ENCODE assay signal across 22 cellular contexts in genomic region chr15:52855157-52855556, GRCh38.
DNase-seq lines count a peak whose midpoint lies in the region; TF ChIP-seq lines count a peak whose summit lies in the region.
"Had no signal": no experiment of that assay in that cellular context is flagged by ENCODE, and none has a peak within 500 bp of the region (broad histone marks: within the 10 kb centered on the region; RNA-seq: fewer than 3 reads in every experiment).

No MANE protein-coding gene starts in this region.

- peak; percentile 97 for TF ChIP-seq EP300 in neural cell (conservative IDR thresholded peaks at IDR 0.05; ENCODE audit: poor library complexity, severe bottlenecking)

- H3K36me3 ChIP-seq in endodermal cell (ENCODE audit: control insufficient read depth, insufficient read depth, low read length) (no peaks in the 10 kb centered on the region), neural cell (ENCODE audit: insufficient read depth, low read length) (no peaks in the 10 kb centered on the region)
- H3K36me3 ChIP-seq: BE2C, BLaER1 had no signal

- H3K9me3 ChIP-seq in endodermal cell (ENCODE audit: control insufficient read depth, low read length) (no peaks in the 10 kb centered on the region), neural cell (ENCODE audit: low read length) (no peaks in the 10 kb centered on the region)
- H3K9me3 ChIP-seq: BE2C, BLaER1 had no signal

- no peaks in the 10 kb centered on the region for H3K27me3 ChIP-seq in endodermal cell (ENCODE audit: control insufficient read depth, insufficient read depth, low read length, poor library complexity, severe bottlenecking)
- no peaks in the 10 kb centered on the region for H3K27me3 ChIP-seq in neural cell (ENCODE audit: insufficient read depth, low read depth, low read length)
- H3K27me3 ChIP-seq: BLaER1 had no signal

- H3K4me2 ChIP-seq in neural cell (ENCODE audit: low read length): no peak overlapping the region
- H3K4me2 ChIP-seq: BLaER1 had no signal

- no peak overlapping the region for H2AFZ ChIP-seq in neural cell (ENCODE audit: low read depth, low read length)

- WGBS in endodermal cell (ENCODE audit: insufficient coverage in 1 of 2, insufficient read length in 1 of 2), 2 experiments: 88 to 92% methylated on average over 3 of the region's 3 CpGs

- no peaks in the 10 kb centered on the region for H3K4me1 ChIP-seq in endodermal cell (ENCODE audit: control insufficient read depth, insufficient read depth, low read length)
- H3K4me1 ChIP-seq: BE2C, BLaER1 had no signal

- no peak overlapping the region for H3K4me3 ChIP-seq in endodermal cell (ENCODE audit: low read length)
- peak overlapping the region; percentile 10 for H3K4me3 ChIP-seq in neural cell (ENCODE audit: low read length)
- H3K4me3 ChIP-seq: BLaER1 had no signal

- no peak overlapping the region for H3K27ac Mint-ChIP-seq in endodermal cell
- no peak overlapping the region for H3K27ac Mint-ChIP-seq in progenitor cell of endocrine pancreas
- H3K27ac Mint-ChIP-seq: CD14-positive monocyte; CD4-positive, alpha-beta memory T cell; CD4-positive, CD25-positive, alpha-beta regulatory T cell; CD8-positive, alpha-beta memory T cell had no signal

- no peaks in the 10 kb centered on the region for H3K9me3 Mint-ChIP-seq in endodermal cell
- H3K9me3 Mint-ChIP-seq in progenitor cell of endocrine pancreas (ENCODE audit: low read depth): no peaks in the 10 kb centered on the region
- H3K9me3 Mint-ChIP-seq: CD4-positive, CD25-positive, alpha-beta regulatory T cell had no signal

- no peak for TF ChIP-seq CTCF in endodermal cell (conservative IDR thresholded peaks at IDR 0.05)
- no peak for TF ChIP-seq CTCF in neural cell (IDR thresholded peaks at IDR 0.05; ENCODE audit: poor library complexity, severe bottlenecking)
- no peak for TF ChIP-seq CTCF in progenitor cell of endocrine pancreas (IDR thresholded peaks at IDR 0.05; ENCODE audit: unreplicated experiment)

- H3K9me2 ChIP-seq in neural cell (ENCODE audit: insufficient read depth, low read length): no peaks in the 10 kb centered on the region

- H3K36me3 Mint-ChIP-seq in endodermal cell (ENCODE audit: low read depth) (no peaks in the 10 kb centered on the region), progenitor cell of endocrine pancreas (ENCODE audit: insufficient read depth) (no peaks in the 10 kb centered on the region)
- H3K36me3 Mint-ChIP-seq: CD14-positive monocyte; CD4-positive, alpha-beta memory T cell; CD4-positive, CD25-positive, alpha-beta regulatory T cell; CD8-positive, alpha-beta memory T cell had no signal

- no peaks in the 10 kb centered on the region for H3F3A ChIP-seq in neural cell (ENCODE audit: insufficient read depth, low read length, poor library complexity, severe bottlenecking)

- H3K27ac ChIP-seq in endodermal cell (ENCODE audit: low read depth, low read length) (no peak overlapping the region), neural cell (ENCODE audit: low read length) (peak overlapping the region; percentile 28)
- H3K27ac ChIP-seq: BLaER1 had no signal

- no peak overlapping the region for H3K4me3 Mint-ChIP-seq in endodermal cell
- no peak overlapping the region for H3K4me3 Mint-ChIP-seq in progenitor cell of endocrine pancreas (ENCODE audit: low read depth)
- H3K4me3 Mint-ChIP-seq: CD4-positive, alpha-beta memory T cell; CD4-positive, CD25-positive, alpha-beta regulatory T cell; CD8-positive, alpha-beta memory T cell had no signal

- H3K27me3 Mint-ChIP-seq in endodermal cell (ENCODE audit: insufficient read depth): no peaks in the 10 kb centered on the region
- H3K27me3 Mint-ChIP-seq in progenitor cell of endocrine pancreas: no peaks in the 10 kb centered on the region

- no peak overlapping the region for H3K9ac ChIP-seq in endodermal cell (ENCODE audit: extremely low read depth, low read length, poor library complexity, severe bottlenecking)
- no peak overlapping the region for H3K9ac ChIP-seq in neural cell (ENCODE audit: low read length)
- H3K9ac ChIP-seq: BLaER1 had no signal

- H3K4me1 Mint-ChIP-seq in endodermal cell (peaks cover 14% of the 10 kb centered on the region), progenitor cell of endocrine pancreas (ENCODE audit: low read depth) (peaks cover 1% of the 10 kb centered on the region)
- H3K4me1 Mint-ChIP-seq: CD14-positive monocyte; CD4-positive, alpha-beta memory T cell; CD4-positive, CD25-positive, alpha-beta regulatory T cell; CD8-positive, alpha-beta memory T cell had no signal

- no peaks in the 10 kb centered on the region for H4K20me1 ChIP-seq in neural cell (ENCODE audit: insufficient read depth)
- H4K20me1 ChIP-seq: BLaER1 had no signal

- DNase-seq in RKO (ENCODE audit: low spot score): peak; percentile 1
- peak; percentile 42 for DNase-seq in endodermal cell
- DNase-seq in GM03348 (ENCODE audit: low spot score): no peak
- no peak for DNase-seq in progenitor cell of endocrine pancreas (ENCODE audit: low spot score, unreplicated experiment)
- DNase-seq: 8988T; ACHN; BE2C; C1 segment of cervical spinal cord; CD4-positive, alpha-beta memory T cell; CD4-positive, CD25-positive, alpha-beta regulatory T cell; CD8-positive, alpha-beta memory T cell; COR-L47; DMS 273 treated with DMSO at 0.1 percent for 48 hours; DMS153; DMS53; DMS79; DND-41; EL; GDM1 had no signal

- H3K79me2 ChIP-seq in neural cell (replicated peaks; ENCODE audit: insufficient read depth, low read length): no peaks in the 10 kb centered on the region

- no peak for TF ChIP-seq RAD21 in neural cell (conservative IDR thresholded peaks at IDR 0.05)

TF ChIP-seq in neural cell, 6 proteins besides CTCF, POLR2A, EP300 and RAD21:
- TF ChIP-seq MXI1 (conservative IDR thresholded peaks at IDR 0.05; ENCODE audit: poor library complexity, severe bottlenecking): no peak
- peak; percentile 76 for TF ChIP-seq POLR2AphosphoS5 (IDR thresholded peaks at IDR 0.05)
- peak; percentile 24 for TF ChIP-seq REST (IDR thresholded peaks at IDR 0.05; ENCODE audit: borderline replicate concordance)
TF ChIP-seq in neural cell: peak in this region for 2.

Comparison
In these comparisons a context has a peak if more than half of its experiments do, and no peak if none do; other contexts are left out.
1. DNase-seq: peak in RKO (single experiment) and endodermal cell (single experiment); none in GM03348 (single experiment) and progenitor cell of endocrine pancreas (single experiment).